In genomic region chr6:119340766-119341487, GRCh38 we compare ENCODE assay signal across 1 cellular context.
TF ChIP-seq lines count a peak whose summit lies in the region.

No MANE protein-coding gene starts in this region.

TF ChIP-seq in GM23338, 12 proteins besides CTCF, POLR2A, EP300 and RAD21 (continued from another document):
- no peak for TF ChIP-seq REST (IDR thresholded peaks at IDR 0.05; ENCODE audit: unreplicated experiment)
- no peak for TF ChIP-seq ZNF331 (CRISPR knock-in tag; IDR thresholded peaks at IDR 0.05; ENCODE audit: low read depth)
- TF ChIP-seq POLR2AphosphoS5 (IDR thresholded peaks at IDR 0.05; ENCODE audit: low read depth): no peak
- TF ChIP-seq, protein P1, sequence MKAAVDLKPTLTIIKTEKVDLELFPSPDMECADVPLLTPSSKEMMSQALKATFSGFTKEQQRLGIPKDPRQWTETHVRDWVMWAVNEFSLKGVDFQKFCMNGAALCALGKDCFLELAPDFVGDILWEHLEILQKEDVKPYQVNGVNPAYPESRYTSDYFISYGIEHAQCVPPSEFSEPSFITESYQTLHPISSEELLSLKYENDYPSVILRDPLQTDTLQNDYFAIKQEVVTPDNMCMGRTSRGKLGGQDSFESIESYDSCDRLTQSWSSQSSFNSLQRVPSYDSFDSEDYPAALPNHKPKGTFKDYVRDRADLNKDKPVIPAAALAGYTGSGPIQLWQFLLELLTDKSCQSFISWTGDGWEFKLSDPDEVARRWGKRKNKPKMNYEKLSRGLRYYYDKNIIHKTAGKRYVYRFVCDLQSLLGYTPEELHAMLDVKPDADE (IDR thresholded peaks at IDR 0.05): no peak
- no peak for TF ChIP-seq JUNB (IDR thresholded peaks at IDR 0.05; ENCODE audit: unreplicated experiment)
